21 cellular contexts compared by ENCODE assay signal in genomic region chr6:170043881-170044790, GRCh38.
"Had no signal": no experiment of that assay in that cellular context is flagged by ENCODE, and none has a peak within 500 bp of the region (broad histone marks: within the 10 kb centered on the region; RNA-seq: fewer than 3 reads in every experiment).

No MANE protein-coding gene starts in this region.

- H3K27ac ChIP-seq: ascending aorta, brain microvascular endothelial cell, colonic mucosa, dorsolateral prefrontal cortex, esophagus muscularis mucosa, left lung, parathyroid adenoma, thoracic aorta, upper lobe of left lung had no signal

- H3K4me1 ChIP-seq: ascending aorta, colonic mucosa, parathyroid adenoma had no signal

- H3K9me3 ChIP-seq: ascending aorta, colonic mucosa, esophagus muscularis mucosa, left lung, thoracic aorta, upper lobe of left lung had no signal

- DNase-seq: activated B cell treated with CpG ODN at 0.5 μM for 24 hours; activated CD4-positive, alpha-beta memory T cell treated with anti-CD3 and anti-CD28 coated beads for 36 hours; activated CD4-positive, alpha-beta T cell treated with anti-CD3 and anti-CD28 coated beads for 36 hours; activated naive CD4-positive, alpha-beta T cell treated with anti-CD3 and anti-CD28 coated beads for 36 hours; activated T-cell treated with anti-CD3 and anti-CD28 coated beads, Interleukin-2, amount 50 U/mL, for 48 hours; brain microvascular endothelial cell; colonic mucosa; effector memory CD8-positive, alpha-beta T cell; midbrain; nucleus accumbens; stimulated activated CD4-positive, alpha-beta T cell treated with anti-CD3 and anti-CD28 coated beads, Interleukin-4, amount 100 ng/mL, for 24 hours; stimulated activated naive CD4-positive, alpha-beta T cell treated with Interleukin-2 at 50 U/mL for 16 hours; T1000; upper lobe of left lung had no signal

- H3K4me3 ChIP-seq: ascending aorta, colonic mucosa, dorsolateral prefrontal cortex, esophagus muscularis mucosa, left lung, thoracic aorta, upper lobe of left lung had no signal

- ATAC-seq: activated CD4-positive, alpha-beta T cell treated with anti-CD3 and anti-CD28 coated beads for 36 hours; effector memory CD8-positive, alpha-beta T cell; left lung; natural killer cell treated with Interleukin-12 subunit alpha and Interleukin-12 subunit beta and Interleukin-15 and Interleukin-18, amount 100 ng/mL, for 72 hours had no signal

- H3K27me3 ChIP-seq: ascending aorta, brain microvascular endothelial cell, colonic mucosa, esophagus muscularis mucosa, upper lobe of left lung had no signal

- H3K36me3 ChIP-seq: ascending aorta, brain microvascular endothelial cell, colonic mucosa, esophagus muscularis mucosa, left lung, thoracic aorta, upper lobe of left lung had no signal
